Comparison of ENCODE assay signal across 8 cellular contexts in genomic region chr3:154040283-154040682, GRCh38.
DNase-seq lines count a peak whose midpoint lies in the region; ATAC-seq and TF ChIP-seq lines count a peak whose summit lies in the region.

No MANE protein-coding gene starts in this region.

- H3K4me3 ChIP-seq in astrocyte of the cerebellum (ENCODE audit: low read depth, low read length), result no peak overlapping the region

- peak; percentile 20 for TF ChIP-seq CTCF in astrocyte of the cerebellum (IDR thresholded peaks at IDR 0.05; ENCODE audit: low read depth, low read length, missing control alignments)

- in situ Hi-C loops in astrocyte of the cerebellum (cut with HindIII; ENCODE audit: low sequenced_read_pairs), result no loop called here

- ATAC-seq in HG03378 (IDR thresholded peaks at IDR 0.05; ENCODE audit: unreplicated experiment) (peak; percentile 77), GM21381 (IDR thresholded peaks at IDR 0.05; ENCODE audit: unreplicated experiment) (no peak)

- DNase-seq in SKM-1 treated with dmso at 0.1 percent for 144 hours (lab: John Stamatoyannopoulos, UW; ENCODE audit: unreplicated experiment), result peak; percentile 4
- DNase-seq in SKM-1 (lab: John Stamatoyannopoulos, UW; ENCODE audit: unreplicated experiment), result no peak
- no peak for DNase-seq in astrocyte of the cerebellum (ENCODE audit: low read depth)
- DNase-seq in smooth muscle cell of the brain vasculature (ENCODE audit: low read depth, low spot score), result peak; percentile 6
- DNase-seq in stimulated activated CD4-positive, alpha-beta T cell treated with anti-CD3 and anti-CD28 coated beads, Interleukin-4, amount 100 ng/mL, for 4 hours, result no peak
- no peak for DNase-seq in stimulated activated CD4-positive, alpha-beta T cell treated with anti-CD3 and anti-CD28 coated beads, Interleukin-1b, Interleukin-23, amount 100 ng/mL, for 48 hours

Comparison
In these comparisons a context has a peak if more than half of its experiments do, and no peak if none do; other contexts are left out.
1. DNase-seq: peak in SKM-1 treated with dmso at 0.1 percent for 144 hours (single experiment) and smooth muscle cell of the brain vasculature (single experiment); none in SKM-1 (single experiment), astrocyte of the cerebellum (single experiment), stimulated activated CD4-positive, alpha-beta T cell treated with anti-CD3 and anti-CD28 coated beads, Interleukin-4, amount 100 ng/mL, for 4 hours (0 of 2) and stimulated activated CD4-positive, alpha-beta T cell treated with anti-CD3 and anti-CD28 coated beads, Interleukin-1b, Interleukin-23, amount 100 ng/mL, for 48 hours (single experiment).